ENCODE assay signal across 21 cellular contexts in the genomic region with DNA sequence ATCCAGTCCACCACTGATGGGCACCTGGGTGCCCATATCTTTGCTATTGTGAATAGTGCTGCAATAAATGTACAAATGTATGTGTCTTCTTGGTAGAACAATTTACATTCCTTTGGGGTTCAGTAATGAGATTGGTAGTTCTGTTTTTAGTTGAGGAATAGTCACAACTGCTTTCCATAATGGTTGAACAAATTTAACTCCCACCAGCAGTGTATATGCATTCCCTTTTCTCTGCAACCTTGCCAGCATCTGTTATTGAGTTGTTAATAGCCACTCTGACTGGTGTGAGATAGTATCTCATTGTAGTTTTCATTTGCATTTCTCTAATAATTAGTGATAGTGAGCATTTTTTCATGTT. TPM values are rescaled to one million over a fixed set of nuclear protein-coding genes. Genes with fewer than 3 reads are reported as not detected.
DNase-seq lines count a peak whose midpoint lies in the region; ATAC-seq, FAIRE-seq and TF ChIP-seq lines count a peak whose summit lies in the region.
"Had no signal": no experiment of that assay in that cellular context is flagged by ENCODE, and none has a peak within 500 bp of the region (broad histone marks: within the 10 kb centered on the region; RNA-seq: fewer than 3 reads in every experiment).

No MANE protein-coding gene starts in this region.

- H3K4me1 Mint-ChIP-seq in MCF 10A (ENCODE audit: insufficient read depth, unreplicated experiment) = peaks cover 5% of the 10 kb centered on the region
- peaks cover 19% of the 10 kb centered on the region for H3K4me1 Mint-ChIP-seq in astrocyte (ENCODE audit: low read depth, unreplicated experiment)
- H3K4me1 Mint-ChIP-seq: mesothelial cell of epicardium had no signal

- CTCF ChIA-PET in MCF 10A (lab: Yijun Ruan, JAX) = interaction anchor here (0.6 to 6.3 kb wide), 5 partner anchors 9 to 118 kb away, joined by 3 to 211 read pairs (median 24); a partner anchor contains a TSS
- CTCF ChIA-PET in RWPE1 (lab: Yijun Ruan, JAX) = interaction anchor here (2.4 kb wide), 1 partner anchor 119 kb away, joined by 44 read pairs; a partner anchor contains a TSS

- ATAC-seq in HG03039 (IDR thresholded peaks at IDR 0.05; ENCODE audit: unreplicated experiment) = peak; percentile 31

- H3K27ac Mint-ChIP-seq in MCF 10A (ENCODE audit: low read depth, unreplicated experiment) (peak overlapping the region; percentile 5), astrocyte (ENCODE audit: unreplicated experiment) (peak overlapping the region; percentile 6)
- H3K27ac Mint-ChIP-seq: activated T-helper 1 cell treated with anti-CD3 and anti-CD28 coated beads, Interleukin-12 subunit alpha, Interleukin-12 subunit beta, Interleukin-2, Interleukin-4 antibody, amounts not matched to agents 30 ng/mL and 10 ng/mL and 1 ng/mL, durations not matched to agents 14 hours and 24 hours and 36 hours; mesothelial cell of epicardium had no signal

- H3K4me3 ChIP-seq in breast epithelium (no peak overlapping the region), astrocyte (ENCODE audit: insufficient read depth, low read depth, low read length) (no peak overlapping the region)
- H3K4me3 ChIP-seq: adrenal gland, hepatocyte, upper lobe of left lung had no signal

- H3K27ac ChIP-seq in breast epithelium = no peak overlapping the region
- no peak overlapping the region for H3K27ac ChIP-seq in astrocyte (ENCODE audit: low read depth, low read length)
- no peak overlapping the region for H3K27ac ChIP-seq in RWPE1
- H3K27ac ChIP-seq: adrenal gland, hepatocyte, upper lobe of left lung, VCaP had no signal

- TF ChIP-seq CTCF in MCF 10A (IDR thresholded peaks at IDR 0.05; ENCODE audit: unreplicated experiment) (no peak), breast epithelium (IDR thresholded peaks at IDR 0.05) (no peak), astrocyte (IDR thresholded peaks at IDR 0.05; ENCODE audit: insufficient read depth, low read depth, low read length) (no peak), RWPE1 (conservative IDR thresholded peaks at IDR 0.05; ENCODE audit: low read depth) (no peak)

- H3K4me3 Mint-ChIP-seq in MCF 10A (ENCODE audit: unreplicated experiment) (no peak overlapping the region), astrocyte (ENCODE audit: unreplicated experiment) (peak overlapping the region; percentile 10)
- H3K4me3 Mint-ChIP-seq: activated T-helper 1 cell treated with anti-CD3 and anti-CD28 coated beads, Interleukin-12 subunit alpha, Interleukin-12 subunit beta, Interleukin-2, Interleukin-4 antibody, amounts not matched to agents 30 ng/mL and 10 ng/mL and 1 ng/mL, durations not matched to agents 14 hours and 24 hours and 36 hours; central memory CD8-positive, alpha-beta T cell; mesothelial cell of epicardium; stimulated activated naive CD8-positive, alpha-beta T cell treated with anti-CD3 and anti-CD28 coated beads, Interleukin-15, Interleukin-2, amounts not matched to agents 100 ng/mL and 50 ng/mL, for 24 hours had no signal

- H3K79me2 ChIP-seq in astrocyte (ENCODE audit: insufficient read depth, low read length) = peaks cover 53% of the 10 kb centered on the region

- H3K4me2 ChIP-seq in astrocyte (ENCODE audit: low read length) = no peak overlapping the region
- H3K4me2 ChIP-seq: hepatocyte had no signal

- H3K27me3 ChIP-seq in breast epithelium (no peaks in the 10 kb centered on the region), astrocyte (ENCODE audit: insufficient read depth, low read length) (no peaks in the 10 kb centered on the region)
- H3K27me3 ChIP-seq: adrenal gland, hepatocyte, upper lobe of left lung had no signal

- no peak overlapping the region for H3K9ac ChIP-seq in astrocyte (ENCODE audit: low read length)

- no peak overlapping the region for H2AFZ ChIP-seq in astrocyte (ENCODE audit: low read depth, low read length)
- H2AFZ ChIP-seq: hepatocyte had no signal

- no peaks in the 10 kb centered on the region for H3K9me3 ChIP-seq in breast epithelium
- no peaks in the 10 kb centered on the region for H3K9me3 ChIP-seq in astrocyte (ENCODE audit: insufficient read depth, low read depth, low read length)
- H3K9me3 ChIP-seq: adrenal gland, upper lobe of left lung had no signal

- TF ChIP-seq POLR2A in breast epithelium (IDR thresholded peaks at IDR 0.05) = no peak

- H3K9me3 Mint-ChIP-seq in MCF 10A (ENCODE audit: unreplicated experiment) (no peaks in the 10 kb centered on the region), astrocyte (ENCODE audit: unreplicated experiment) (no peaks in the 10 kb centered on the region)
- H3K9me3 Mint-ChIP-seq: central memory CD8-positive, alpha-beta T cell; stimulated activated naive CD8-positive, alpha-beta T cell treated with anti-CD3 and anti-CD28 coated beads, Interleukin-15, Interleukin-2, amounts not matched to agents 100 ng/mL and 50 ng/mL, for 24 hours had no signal

- DNase-seq in MCF 10A (ENCODE audit: unreplicated experiment) (no peak), breast epithelium (ENCODE audit: low spot score in 2 of 2) (no peak), astrocyte (ENCODE audit: low read depth) (peak; percentile 21), GM19238 (ENCODE audit: insufficient read length, low spot score) (no peak), DMS153 treated with DMSO at 0.1 percent for 48 hours (lab: John Stamatoyannopoulos, UW; ENCODE audit: unreplicated experiment) (no peak), UCSD-AML1 (lab: John Stamatoyannopoulos, UW; ENCODE audit: unreplicated experiment) (no peak), RWPE1 (ENCODE audit: low spot score) (no peak)
- DNase-seq: adrenal gland; C1 segment of cervical spinal cord; DMS53; effector CD8-positive, alpha-beta T cell; NCI-H1417 treated with DMSO at 0.1 percent for 48 hours; upper lobe of left lung had no signal

- H3K36me3 Mint-ChIP-seq in MCF 10A (ENCODE audit: insufficient read depth, unreplicated experiment) = peaks cover 8% of the 10 kb centered on the region
- H3K36me3 Mint-ChIP-seq in astrocyte (ENCODE audit: low read depth, unreplicated experiment) = peaks cover 11% of the 10 kb centered on the region

- no peaks in the 10 kb centered on the region for H3K4me1 ChIP-seq in breast epithelium
- H3K4me1 ChIP-seq in astrocyte (ENCODE audit: insufficient read depth, low read length) = peaks cover 5% of the 10 kb centered on the region
- H3K4me1 ChIP-seq: upper lobe of left lung had no signal

- BruUV-seq in MCF 10A (replicated peaks; lab: Mats Ljungman, UMichigan) = no TSS peak

- POLR2A ChIA-PET in MCF 10A (lab: Yijun Ruan, JAX) (interaction anchor here (1.0 to 5.3 kb wide), 2 partner anchors 52 to 118 kb away, joined by 3 to 182 read pairs; a partner anchor contains a TSS), RWPE1 (lab: Yijun Ruan, JAX; ENCODE audit: low non-redundant PET) (no interaction called here)

- H3K36me3 ChIP-seq in breast epithelium (no peaks in the 10 kb centered on the region), astrocyte (ENCODE audit: insufficient read depth, low read length) (no peaks in the 10 kb centered on the region)
- H3K36me3 ChIP-seq: adrenal gland had no signal

- no peak for FAIRE-seq in astrocyte (lab: Jason Lieb, UNC)
- FAIRE-seq: A204.1 had no signal

- H4K20me1 ChIP-seq in astrocyte (ENCODE audit: insufficient read depth, low read length) = no peaks in the 10 kb centered on the region

- H3K27me3 Mint-ChIP-seq in MCF 10A (ENCODE audit: insufficient read depth, unreplicated experiment) (no peaks in the 10 kb centered on the region), astrocyte (ENCODE audit: low read depth, unreplicated experiment) (no peaks in the 10 kb centered on the region)
- H3K27me3 Mint-ChIP-seq: central memory CD8-positive, alpha-beta T cell; stimulated activated naive CD8-positive, alpha-beta T cell treated with anti-CD3 and anti-CD28 coated beads, Interleukin-15, Interleukin-2, amounts not matched to agents 100 ng/mL and 50 ng/mL, for 24 hours had no signal

- intact Hi-C loops in MCF 10A (cut with micrococcal nuclease) = loop anchor here (2.0 to 5.0 kb wide), 2 partner anchors 65 to 244 kb away; no protein-coding TSS in a partner anchor
- intact Hi-C loops in breast epithelium (cut with DNase I; ENCODE audit: low total_unique reads) = no loop called here

RNA-seq across cellular contexts. Expression of a gene that starts 27.8 kb away (rescaled TPM):
- total RNA-seq in MCF 10A (2022) (65.5 and 68.5 TPM in 2 replicates), breast epithelium (10 to 100 TPM; 39.0 to 94.3 (median 91.4) TPM), astrocyte (47.0 and 50.1 TPM in 2 replicates)

RNA-seq across cellular contexts. Expression of a gene that starts 57.0 kb away (rescaled TPM):
- total RNA-seq in MCF 10A (2022) = 41.2 and 46.0 TPM in 2 replicates
- 10 to 100 TPM; 56.9 to 80.6 (median 62.9) TPM for total RNA-seq in breast epithelium
- 48.9 and 55.7 TPM in 2 replicates for total RNA-seq in astrocyte
